Comparison of ENCODE assay signal across 8 cellular contexts in the genomic region with DNA sequence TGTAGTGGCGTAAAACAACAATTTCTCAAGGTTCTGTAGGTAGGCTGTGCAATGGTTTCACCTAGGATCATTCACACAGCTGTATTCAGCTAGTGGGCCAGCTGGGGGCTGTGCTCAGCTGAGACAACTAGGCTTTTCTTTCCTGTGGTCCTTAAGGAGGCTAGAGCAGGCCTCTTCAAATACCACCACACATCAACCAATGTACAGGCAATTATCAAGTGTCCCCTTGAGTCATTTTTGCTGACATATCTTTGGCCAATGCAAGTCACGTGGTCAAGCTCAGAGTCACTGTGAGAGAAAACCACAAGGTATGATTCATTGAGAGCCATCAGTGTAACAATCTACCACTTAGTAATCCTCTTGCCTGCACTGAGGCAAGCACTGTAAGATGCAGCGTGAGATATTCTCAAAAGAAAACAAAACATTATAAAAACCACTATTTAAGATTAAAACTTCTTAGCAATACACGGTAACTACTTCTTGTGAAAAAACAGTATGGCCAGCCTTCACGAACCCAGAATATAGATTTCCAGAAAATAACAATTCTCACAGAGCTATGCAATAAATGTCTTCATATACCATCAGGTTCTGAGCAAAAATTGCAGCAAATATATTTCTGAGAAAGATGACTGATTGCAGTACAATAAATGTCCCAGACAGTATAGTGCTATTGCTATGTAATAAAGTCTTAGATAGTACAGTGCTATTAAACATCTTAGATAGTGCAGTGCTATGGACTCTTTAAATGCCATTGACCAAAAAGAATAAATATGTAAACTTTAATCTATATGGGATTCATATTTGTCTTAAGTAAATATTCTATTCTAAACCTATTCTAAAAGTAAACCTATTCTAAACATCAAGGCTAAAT. TPM values are rescaled to one million over a fixed set of nuclear protein-coding genes. Genes with fewer than 3 reads are reported as not detected.
A peak's percentile ranks its signal among the peaks of the same experiment; 100 is the strongest.
DNase-seq lines count a peak whose midpoint lies in the region; ATAC-seq and TF ChIP-seq lines count a peak whose summit lies in the region.

No MANE protein-coding gene starts in this region.

- H3K9ac ChIP-seq in SK-N-SH, result no peak overlapping the region; the same call in 1 of the 2 replicates

- POLR2A ChIA-PET in SK-N-SH (lab: Yijun Ruan, JAX), result no interaction called here

- peak in 1 of 2 experiments; percentile 67; a peak in 1 of 4 replicates for TF ChIP-seq EP300 in SK-N-SH (IDR thresholded peaks at IDR 0.05; ENCODE audit: borderline replicate concordance in 1 of 2, low read depth in 1 of 2, low read length in 1 of 2)

- H3K79me2 ChIP-seq in SK-N-SH (ENCODE audit: insufficient read depth), result 0 out of 2 replicates have a peak, but pooled peaks cover 3% of the 10 kb centered on the region

- no peak for TF ChIP-seq RAD21 in SK-N-SH (IDR thresholded peaks at IDR 0.05; ENCODE audit: low read length)

- H3K4me3 ChIP-seq in SK-N-SH (ENCODE audit: low read depth in 2 of 2, low read length in 1 of 2), result peak overlapping the region in 1 of 2 experiments; percentile 18; a peak in 1 of 4 replicates
- H3K4me3 ChIP-seq in brain microvascular endothelial cell (ENCODE audit: low read depth, low read length), result no peak overlapping the region

- 39% methylated on average over 5 of the region's 5 CpGs for WGBS in SK-N-SH (ENCODE audit: low lambda C conversion rate)

- peaks cover 25% of the 10 kb centered on the region for H3F3A ChIP-seq in SK-N-SH (replicated peaks; ENCODE audit: insufficient read depth)

- no peak for TF ChIP-seq CTCF in CD14-positive monocyte (IDR thresholded peaks at IDR 0.05)
- TF ChIP-seq CTCF in SK-N-SH (IDR thresholded peaks at IDR 0.05), result no peak
- TF ChIP-seq CTCF in brain microvascular endothelial cell (IDR thresholded peaks at IDR 0.05; ENCODE audit: low read depth, low read length, missing control alignments), result peak; percentile 18
- TF ChIP-seq CTCF in nephron progenitor cell (IDR thresholded peaks at IDR 0.05), result no peak
- no peak for TF ChIP-seq CTCF in progenitor cell of endocrine pancreas (IDR thresholded peaks at IDR 0.05; ENCODE audit: unreplicated experiment)

- H3K4me2 ChIP-seq in SK-N-SH, result peak overlapping the region; percentile 60; the same call in 1 of the 2 replicates

- peaks cover 16% of the 10 kb centered on the region for H3K4me1 Mint-ChIP-seq in CD14-positive monocyte
- H3K4me1 Mint-ChIP-seq in nephron progenitor cell, result peaks cover 1% of the 10 kb centered on the region
- H3K4me1 Mint-ChIP-seq in progenitor cell of endocrine pancreas (ENCODE audit: low read depth), result peaks cover 2% of the 10 kb centered on the region

- H4K20me1 ChIP-seq in SK-N-SH (ENCODE audit: insufficient read depth), result no peaks in the 10 kb centered on the region

- H3K27me3 Mint-ChIP-seq in CD14-positive monocyte (ENCODE audit: low read depth in 3 of 3) (peaks cover 0 to 2% (median 0%) of the 10 kb centered on the region in 3 donors), nephron progenitor cell (ENCODE audit: low read depth, poor library complexity) (no peaks in the 10 kb centered on the region), progenitor cell of endocrine pancreas (no peaks in the 10 kb centered on the region)

- DNase-seq in CD14-positive monocyte (ENCODE audit: low spot score), result peak; percentile 77
- DNase-seq in SK-N-SH, result no peak
- peak; percentile 98 for DNase-seq in brain microvascular endothelial cell
- DNase-seq in smooth muscle cell of the brain vasculature (ENCODE audit: low read depth, low spot score), result peak; percentile 56
- no peak for DNase-seq in nephron progenitor cell
- DNase-seq in progenitor cell of endocrine pancreas (ENCODE audit: low spot score, unreplicated experiment), result no peak
- no peak for DNase-seq in iPS-NIHi11 (ENCODE audit: low spot score)

- peaks cover 2 to 16% of the 10 kb centered on the region in 2 experiments; a peak in 3 of 4 replicates for H3K4me1 ChIP-seq in SK-N-SH (ENCODE audit: control insufficient read depth in 1 of 2, insufficient read depth in 2 of 2, low read depth in 1 of 2, low read length in 1 of 2)

- H3K9me3 Mint-ChIP-seq in CD14-positive monocyte, result peaks cover 0 to 3% (median 0%) of the 10 kb centered on the region in 7 donors
- H3K9me3 Mint-ChIP-seq in nephron progenitor cell, result no peaks in the 10 kb centered on the region
- peaks cover under 1% of the 10 kb centered on the region for H3K9me3 Mint-ChIP-seq in progenitor cell of endocrine pancreas (ENCODE audit: low read depth)

- H3K27ac ChIP-seq in SK-N-SH (ENCODE audit: low read depth in 2 of 2, low read length in 1 of 2) (peak overlapping the region; percentile 22 to 88; a peak in 3 of 4 replicates), brain microvascular endothelial cell (peak overlapping the region; percentile 58)

- H3K4me3 Mint-ChIP-seq in CD14-positive monocyte (peak overlapping the region in 1 of 2 donors; percentile 7), nephron progenitor cell (no peak overlapping the region), progenitor cell of endocrine pancreas (ENCODE audit: low read depth) (no peak overlapping the region)

- in situ Hi-C loops in brain microvascular endothelial cell (cut with HindIII; ENCODE audit: low pct_ligation_motif_present, low sequenced_read_pairs), result no loop called here

- H3K36me3 ChIP-seq in SK-N-SH (replicated peaks in 1 of 2; ENCODE audit: control insufficient read depth in 1 of 2, insufficient read depth in 2 of 2, low read length in 1 of 2) (peaks cover 9 to 16% of the 10 kb centered on the region in 2 experiments), brain microvascular endothelial cell (replicated peaks) (no peaks in the 10 kb centered on the region)

- no peaks in the 10 kb centered on the region for H3K9me2 ChIP-seq in SK-N-SH

- H3K36me3 Mint-ChIP-seq in CD14-positive monocyte (no peaks in the 10 kb centered on the region), nephron progenitor cell (ENCODE audit: low read depth) (peaks cover 30% of the 10 kb centered on the region), progenitor cell of endocrine pancreas (ENCODE audit: insufficient read depth) (peaks cover 14% of the 10 kb centered on the region)

- H3K27ac Mint-ChIP-seq in CD14-positive monocyte (peak overlapping the region in 3 of 7 donors; percentile 26 to 80 (median 30)), nephron progenitor cell (no peak overlapping the region), progenitor cell of endocrine pancreas (no peak overlapping the region)

- no peak overlapping the region for H2AFZ ChIP-seq in SK-N-SH (ENCODE audit: low read depth)

- intact Hi-C loops in CD14-positive monocyte (cut with micrococcal nuclease), result no loop called here

- H3K9me3 ChIP-seq in SK-N-SH, result no peaks in the 10 kb centered on the region

- CTCF ChIA-PET in SK-N-SH (lab: Yijun Ruan, JAX), result interaction anchor here (2.1 kb wide), 1 partner anchor 36 kb away, joined by 7 read pairs; no protein-coding TSS in a partner anchor

- H3K27me3 ChIP-seq in SK-N-SH (ENCODE audit: insufficient read depth) (no peaks in the 10 kb centered on the region), brain microvascular endothelial cell (replicated peaks) (no peaks in the 10 kb centered on the region)

- peak; percentile 66 for ATAC-seq in HG02642 (IDR thresholded peaks at IDR 0.05; ENCODE audit: poor library complexity, unreplicated experiment)

TF ChIP-seq in SK-N-SH, 30 proteins besides CTCF, POLR2A, EP300 and RAD21 (continues in another document):
- TF ChIP-seq YY1 (IDR thresholded peaks at IDR 0.05; ENCODE audit: low read depth) (no peak), NFIC (IDR thresholded peaks at IDR 0.05; ENCODE audit: borderline replicate concordance) (peak; percentile 46; the same call in 1 of the 2 replicates), FOXJ3 (CRISPR knock-in tag; IDR thresholded peaks at IDR 0.05) (no peak), EZH2phosphoT487 (IDR thresholded peaks at IDR 0.05; ENCODE audit: borderline replicate concordance, low read depth) (no peak), IRF3 (IDR thresholded peaks at IDR 0.05; ENCODE audit: low read depth, low read length) (no peak), GABPA (IDR thresholded peaks at IDR 0.05; ENCODE audit: low read depth) (no peak), POLR2AphosphoS5 (IDR thresholded peaks at IDR 0.05; ENCODE audit: low read depth, low read length) (no peak), MEF2A (IDR thresholded peaks at IDR 0.05; ENCODE audit: borderline replicate concordance, low read depth) (no peak), SMC3 (IDR thresholded peaks at IDR 0.05; ENCODE audit: low read depth, low read length) (no peak), USF2 (IDR thresholded peaks at IDR 0.05; ENCODE audit: borderline replicate concordance, low read depth, low read length) (no peak), JUND (IDR thresholded peaks at IDR 0.05) (peak; percentile 84)
- TF ChIP-seq, protein P1, sequence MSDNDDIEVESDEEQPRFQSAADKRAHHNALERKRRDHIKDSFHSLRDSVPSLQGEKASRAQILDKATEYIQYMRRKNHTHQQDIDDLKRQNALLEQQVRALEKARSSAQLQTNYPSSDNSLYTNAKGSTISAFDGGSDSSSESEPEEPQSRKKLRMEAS (IDR thresholded peaks at IDR 0.05; ENCODE audit: low read depth), result peak; percentile 69; the same call in 1 of the 2 replicates

RNA-seq across cellular contexts. Expression of gene NME7, which starts 55.3 kb away (rescaled TPM):
- polyA plus RNA-seq in CD14-positive monocyte (1 to 10 TPM; 6.0 to 8.0 TPM), SK-N-SH (2012; rRNA removed) (13.7 and 20.6 TPM in 2 replicates)
- polyA plus RNA-seq in SK-N-SH (2012; cell fraction: cytosol; rRNA removed), result 26.0 and 38.4 TPM in 2 replicates
- 4.0 and 10.8 TPM in 2 replicates for polyA plus RNA-seq in SK-N-SH (2012; cell fraction: nucleus; rRNA removed)
- total RNA-seq in progenitor cell of endocrine pancreas, result 32.7 and 39.4 TPM in 2 replicates

RNA-seq across cellular contexts. Expression of gene BLZF1, which starts 55.7 kb away (rescaled TPM):
- 1 to 10 TPM; 4.8 to 7.9 TPM for polyA plus RNA-seq in CD14-positive monocyte
- 9.5 and 16.0 TPM in 2 replicates for polyA plus RNA-seq in SK-N-SH (2012; rRNA removed)
- 16.9 and 22.2 TPM in 2 replicates for polyA plus RNA-seq in SK-N-SH (2012; cell fraction: cytosol; rRNA removed)
- 8.8 and 21.0 TPM in 2 replicates for polyA plus RNA-seq in SK-N-SH (2012; cell fraction: nucleus; rRNA removed)
- 18.6 and 20.2 TPM in 2 replicates for total RNA-seq in progenitor cell of endocrine pancreas

Comparison
In these comparisons a context has a peak if more than half of its experiments do, and no peak if none do; other contexts are left out.
1. DNase-seq: peak in CD14-positive monocyte (single experiment), brain microvascular endothelial cell (single experiment) and smooth muscle cell of the brain vasculature (single experiment); none in SK-N-SH (single experiment), nephron progenitor cell (single experiment), progenitor cell of endocrine pancreas (single experiment) and iPS-NIHi11 (single experiment).